Comparison of ENCODE assay signal across 8 cellular contexts in genomic region chr1:11645670-11646265, GRCh38. TPM values are rescaled to one million over a fixed set of nuclear protein-coding genes. Genes with fewer than 3 reads are reported as not detected.
DNase-seq lines count a peak whose midpoint lies in the region; ATAC-seq and TF ChIP-seq lines count a peak whose summit lies in the region.

No MANE protein-coding gene starts in this region.

- ATAC-seq in Right ventricle myocardium superior (ENCODE audit: poor library complexity) (peak; percentile 45), GM21526 (IDR thresholded peaks at IDR 0.05; ENCODE audit: low FRiP score, unreplicated experiment) (no peak), GM21515 (IDR thresholded peaks at IDR 0.05; ENCODE audit: unreplicated experiment) (no peak)

- TF ChIP-seq POLR2A in NB4 (IDR thresholded peaks at IDR 0.05; ENCODE audit: extremely low read depth, insufficient read length): no peak

- DNase-seq in EH (ENCODE audit: low read depth) (peak; percentile 75), NB4 (ENCODE audit: low read depth) (peak; percentile 82), SKM-1 treated with dmso at 0.1 percent for 144 hours (lab: John Stamatoyannopoulos, UW; ENCODE audit: unreplicated experiment) (peak; percentile 73), Right ventricle myocardium superior (peak; percentile 86), putamen (ENCODE audit: low spot score) (peak; percentile 82)
- peak; percentile 84 for DNase-seq in activated naive CD4-positive, alpha-beta T cell treated with anti-CD3 and anti-CD28 coated beads, Interleukin-2, amount 50 U/mL, for 16 hours

- no peak overlapping the region for H3K4me3 ChIP-seq in NB4 (ENCODE audit: low read depth, low read length)

- intact Hi-C loops in Right ventricle myocardium superior (cut with DNase I): loop anchor here (2.0 to 10.0 kb wide), 3 partner anchors 171 to 607 kb away; partner anchors contain the start of gene DISP3

- peak; percentile 80 for TF ChIP-seq CTCF in NB4 (IDR thresholded peaks at IDR 0.05; ENCODE audit: low read depth, low read length)

RNA-seq across cellular contexts. Expression of gene FBXO2, which starts 8.5 kb away (rescaled TPM):
- total RNA-seq in Right ventricle myocardium superior: 2.3 TPM

RNA-seq across cellular contexts. Expression of gene FBXO44, which starts 8.9 kb away (rescaled TPM):
- total RNA-seq in Right ventricle myocardium superior: 15.6 TPM

RNA-seq across cellular contexts. Expression of gene FBXO6, which starts 18.2 kb away (rescaled TPM):
- 11.6 TPM for total RNA-seq in Right ventricle myocardium superior

RNA-seq across cellular contexts. Expression of gene MAD2L2, which starts 35.2 kb away (rescaled TPM):
- 15.8 TPM for total RNA-seq in Right ventricle myocardium superior

RNA-seq across cellular contexts. Expression of gene DRAXIN, which starts 45.7 kb away (rescaled TPM):
- total RNA-seq in Right ventricle myocardium superior: 0.05 TPM
